In genomic region chr1:65082346-65083040, GRCh38 we compare ENCODE assay signal across 24 cellular contexts.
DNase-seq lines count a peak whose midpoint lies in the region; ATAC-seq, FAIRE-seq and TF ChIP-seq lines count a peak whose summit lies in the region.
"Had no signal": no experiment of that assay in that cellular context is flagged by ENCODE, and none has a peak within 500 bp of the region (broad histone marks: within the 10 kb centered on the region; RNA-seq: fewer than 3 reads in every experiment).

No MANE protein-coding gene starts in this region.

- TF ChIP-seq CTCF in K562 (IDR thresholded peaks at IDR 0.05 in 2 of 3, conservative IDR thresholded peaks at IDR 0.05 in 1 of 3; ENCODE audit: insufficient read depth in 2 of 3, low read depth in 1 of 3, low read length in 3 of 3), result no peak

- H3K27ac Mint-ChIP-seq in stimulated activated effector memory CD8-positive, alpha-beta T cell treated with anti-CD3 and anti-CD28 coated beads, Interleukin-12 subunit alpha, Interleukin-12 subunit beta, amount 100 ng/mL, for 72 hours, result peak overlapping the region; percentile 1
- H3K27ac Mint-ChIP-seq: CD4-positive, alpha-beta memory T cell had no signal

- H3K27ac ChIP-seq in K562 (ENCODE audit: extremely low read depth, low read depth, low read length), result 0 out of 3 replicates have a peak overlapping the region, but pooled peaks have one; percentile 38

- no peaks in the 10 kb centered on the region for H3K9me1 ChIP-seq in K562 (ENCODE audit: control insufficient read depth, insufficient read depth, low read length)

- H3K4me1 ChIP-seq in K562 (replicated peaks in 1 of 2; ENCODE audit: control insufficient read depth in 2 of 2, insufficient read depth in 2 of 2, low read length in 2 of 2), result peaks cover 5 to 10% of the 10 kb centered on the region in 2 experiments; a peak in 3 of 5 replicates

- H3K9me3 ChIP-seq in K562 (replicated peaks; ENCODE audit: control insufficient read depth, insufficient read depth, low read depth, low read length), result peaks cover 4% of the 10 kb centered on the region
- H3K9me3 ChIP-seq: SK-N-SH had no signal

- H3K4me2 ChIP-seq in K562 (ENCODE audit: insufficient read depth, low read length), result no peak overlapping the region
- H3K4me2 ChIP-seq: SK-N-SH had no signal

- DNase-seq in G401 (ENCODE audit: low spot score) (peak; percentile 16), K562 (ENCODE audit: extremely low read depth in 1 of 4, low spot score in 3 of 4) (no peak), fibroblast of gingiva (ENCODE audit: low read depth) (peak; percentile 79), EL (no peak), nucleus accumbens (lab: John Stamatoyannopoulos, UW) (no peak)
- no peak for DNase-seq in stimulated activated effector memory CD8-positive, alpha-beta T cell treated with anti-CD3 and anti-CD28 coated beads, Interleukin-12 subunit alpha, Interleukin-12 subunit beta, amount 100 ng/mL, for 72 hours (ENCODE audit: low spot score in 2 of 2)
- DNase-seq: AML-193; CD4-positive, alpha-beta memory T cell; COR-L47; GDM1; KBM-7; NCI-H2029; NCI-H446 treated with DMSO at 0.1 percent for 48 hours; NCI-H526; NCI-H82; NK-92 treated with Interleukin-12 subunit alpha and Interleukin-12 subunit beta, amount 100 ng/mL, for 24 hours; PC-3; SK-N-SH had no signal

- BruUV-seq in K562 (replicated peaks; lab: Mats Ljungman, UMichigan), result no TSS peak

- WGBS in K562 (ENCODE audit: insufficient coverage, low coverage, missing lambda C conversion rate), result 67% methylated on average over 6 of the region's 6 CpGs

- no peak for FAIRE-seq in K562 (lab: Jason Lieb, UNC)
- FAIRE-seq: GM12878, H54, HTR-8/SVneo had no signal

- ATAC-seq in K562, result no peak
- ATAC-seq in stimulated activated effector memory CD8-positive, alpha-beta T cell treated with anti-CD3 and anti-CD28 coated beads, Interleukin-12 subunit alpha, Interleukin-12 subunit beta, amount 100 ng/mL, for 72 hours, result no peak
- ATAC-seq in HG02610 (IDR thresholded peaks at IDR 0.05; ENCODE audit: unreplicated experiment), result no peak
- ATAC-seq: PC-3 had no signal

- no peak for TF ChIP-seq POLR2A in K562 (conservative IDR thresholded peaks at IDR 0.05)

- H4K20me1 ChIP-seq in K562 (replicated peaks; ENCODE audit: control insufficient read depth, insufficient read depth, low read length), result no peaks in the 10 kb centered on the region
- H4K20me1 ChIP-seq: BLaER1 treated with 17β-estradiol and CSF1 and Interleukin-3, amounts not matched to agents 10 nM and 100 nM had no signal

- no peak for TF ChIP-seq EP300 in K562 (IDR thresholded peaks at IDR 0.05; ENCODE audit: low read length)

- peak overlapping the region; percentile 75 for H2AFZ ChIP-seq in K562 (ENCODE audit: low read depth, low read length)

- no peaks in the 10 kb centered on the region for H3K27me3 ChIP-seq in K562 (ENCODE audit: control insufficient read depth in 2 of 2, insufficient read depth in 2 of 2, low read length in 2 of 2)
- H3K27me3 ChIP-seq: BLaER1 treated with 17β-estradiol and CSF1 and Interleukin-3, amounts not matched to agents 10 nM and 100 nM; MG63 had no signal

- no peaks in the 10 kb centered on the region for H3K36me3 ChIP-seq in K562 (ENCODE audit: control insufficient read depth, insufficient read depth, low read length)
- H3K36me3 ChIP-seq: BLaER1 treated with 17β-estradiol and CSF1 and Interleukin-3, amounts not matched to agents 10 nM and 100 nM; MG63 had no signal

- H3K9me3 Mint-ChIP-seq in stimulated activated effector memory CD8-positive, alpha-beta T cell treated with anti-CD3 and anti-CD28 coated beads, Interleukin-12 subunit alpha, Interleukin-12 subunit beta, amount 100 ng/mL, for 72 hours, result no peaks in the 10 kb centered on the region

- no peaks in the 10 kb centered on the region for H3K79me2 ChIP-seq in K562 (ENCODE audit: control insufficient read depth, insufficient read depth, low read length)

- CTCF ChIA-PET in K562 (lab: Yijun Ruan, JAX; ENCODE audit: low intra/inter-chr PET ratio), result no interaction called here

- H3K9ac ChIP-seq in K562 (ENCODE audit: insufficient read depth in 1 of 2, low read depth in 2 of 2, low read length in 2 of 2), result no peak overlapping the region
- H3K9ac ChIP-seq: BLaER1 treated with 17β-estradiol and CSF1 and Interleukin-3, amounts not matched to agents 10 nM and 100 nM; SK-N-SH had no signal

- H3K4me3 ChIP-seq in K562, result no peak overlapping the region
- H3K4me3 ChIP-seq: BLaER1 treated with 17β-estradiol and CSF1 and Interleukin-3, amounts not matched to agents 10 nM and 100 nM; GM12878; MG63 had no signal

- in situ Hi-C loops in G401 (cut with HindIII; ENCODE audit: low sequenced_read_pairs) (no loop called here), K562 (cut with MboI) (loop anchor here (25.0 kb wide), 1 partner anchor 855 kb away; no protein-coding TSS in a partner anchor)

- POLR2A ChIA-PET in K562 (lab: Yijun Ruan, JAX), result interaction anchor here (0.8 kb wide), 1 partner anchor 421 kb away, joined by 3 read pairs; no protein-coding TSS in a partner anchor

- H3K4me3 Mint-ChIP-seq in stimulated activated effector memory CD8-positive, alpha-beta T cell treated with anti-CD3 and anti-CD28 coated beads, Interleukin-12 subunit alpha, Interleukin-12 subunit beta, amount 100 ng/mL, for 72 hours, result no peak overlapping the region
- H3K4me3 Mint-ChIP-seq: CD4-positive, alpha-beta memory T cell had no signal

- H3K36me3 Mint-ChIP-seq in stimulated activated effector memory CD8-positive, alpha-beta T cell treated with anti-CD3 and anti-CD28 coated beads, Interleukin-12 subunit alpha, Interleukin-12 subunit beta, amount 100 ng/mL, for 72 hours, result no peaks in the 10 kb centered on the region
- H3K36me3 Mint-ChIP-seq: CD4-positive, alpha-beta memory T cell had no signal

- intact Hi-C loops in K562 (cut with micrococcal nuclease), result no loop called here

- TF ChIP-seq RAD21 in K562 (CRISPR knock-in tag; conservative IDR thresholded peaks at IDR 0.05 in 1 of 2, IDR thresholded peaks at IDR 0.05 in 1 of 2), result no peak

- H3K4me1 Mint-ChIP-seq in stimulated activated effector memory CD8-positive, alpha-beta T cell treated with anti-CD3 and anti-CD28 coated beads, Interleukin-12 subunit alpha, Interleukin-12 subunit beta, amount 100 ng/mL, for 72 hours, result peaks cover 7% of the 10 kb centered on the region
- H3K4me1 Mint-ChIP-seq: CD4-positive, alpha-beta memory T cell had no signal

TF ChIP-seq in K562, 482 proteins besides CTCF, POLR2A, EP300 and RAD21:
- no peak for TF ChIP-seq TAL1 (IDR thresholded peaks at IDR 0.05)

Comparison
In these comparisons a context has a peak if more than half of its experiments do, and no peak if none do; other contexts are left out.
1. DNase-seq: peak in G401 (single experiment) and fibroblast of gingiva (single experiment); none in K562 (0 of 4), stimulated activated effector memory CD8-positive, alpha-beta T cell treated with anti-CD3 and anti-CD28 coated beads, Interleukin-12 subunit alpha, Interleukin-12 subunit beta, amount 100 ng/mL, for 72 hours (0 of 2), EL (single experiment) and nucleus accumbens (0 of 56).